22 cellular contexts compared by ENCODE assay signal in the genomic region with DNA sequence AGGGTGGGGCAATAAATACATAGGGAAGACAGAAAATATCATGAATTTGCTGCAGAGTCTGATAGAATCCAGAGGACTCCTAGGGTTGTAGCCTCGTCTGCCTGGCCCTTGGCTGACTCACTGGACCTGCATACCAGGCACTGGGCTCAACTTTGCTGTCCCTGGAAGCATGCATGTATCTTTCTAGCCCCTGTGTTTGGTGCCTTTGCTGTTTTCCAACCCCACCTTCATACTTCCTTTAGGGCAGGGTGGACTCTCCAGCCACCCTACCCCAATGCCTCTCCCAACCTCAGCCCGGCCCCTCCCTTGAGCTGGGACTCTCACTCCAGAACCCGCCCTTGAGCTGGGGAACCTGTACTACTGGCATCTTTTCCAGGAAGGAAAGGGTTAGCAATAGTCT. TPM values are rescaled to one million over a fixed set of nuclear protein-coding genes. Genes with fewer than 3 reads are reported as not detected.
DNase-seq lines count a peak whose midpoint lies in the region; ATAC-seq, FAIRE-seq and TF ChIP-seq lines count a peak whose summit lies in the region.
"Had no signal": no experiment of that assay in that cellular context is flagged by ENCODE, and none has a peak within 500 bp of the region (broad histone marks: within the 10 kb centered on the region; RNA-seq: fewer than 3 reads in every experiment).

No MANE protein-coding gene starts in this region.

- TF ChIP-seq RAD21 in A549 (conservative IDR thresholded peaks at IDR 0.05 in 1 of 2, IDR thresholded peaks at IDR 0.05 in 1 of 2) = no peak

- CTCF ChIA-PET in A549 (lab: Yijun Ruan, JAX) = interaction anchor here (0.7 to 2.6 kb wide), 5 partner anchors 68 to 887 kb away, joined by 3 to 7 read pairs (median 4); no protein-coding TSS in a partner anchor

- H3K9me3 ChIP-seq in A549 (no peaks in the 10 kb centered on the region), HUES64 (ENCODE audit: insufficient read depth, low read depth, low read length) (no peaks in the 10 kb centered on the region), ectodermal cell (ENCODE audit: control insufficient read depth, low read length) (no peaks in the 10 kb centered on the region), mucosa of descending colon (no peaks in the 10 kb centered on the region), right atrium auricular region (no peaks in the 10 kb centered on the region)
- H3K9me3 ChIP-seq: HAP-1 had no signal

- H3K9ac ChIP-seq in HUES64 (ENCODE audit: low read depth, low read length) = no peak overlapping the region

- H3K4me3 ChIP-seq in A549 (no peak overlapping the region), HUES64 (ENCODE audit: low read length) (peak overlapping the region; percentile 56; the same call in 1 of the 2 replicates), ectodermal cell (ENCODE audit: insufficient read depth, low read depth, low read length) (no peak overlapping the region), mucosa of descending colon (no peak overlapping the region), right atrium auricular region (no peak overlapping the region)
- H3K4me3 ChIP-seq: dorsolateral prefrontal cortex, HAP-1 had no signal

- H3K27me3 ChIP-seq in HUES64 (ENCODE audit: insufficient read depth, low read length) = no peaks in the 10 kb centered on the region
- no peaks in the 10 kb centered on the region for H3K27me3 ChIP-seq in ectodermal cell (ENCODE audit: control insufficient read depth, insufficient read depth, low read length, poor library complexity, severe bottlenecking)
- no peaks in the 10 kb centered on the region for H3K27me3 ChIP-seq in right atrium auricular region
- H3K27me3 ChIP-seq: dorsolateral prefrontal cortex had no signal

- no peak overlapping the region for H3K4me2 ChIP-seq in A549

- no peaks in the 10 kb centered on the region for H3K4me1 ChIP-seq in A549
- peaks cover 16% of the 10 kb centered on the region; the same call in 1 of the 2 replicates for H3K4me1 ChIP-seq in HUES64 (ENCODE audit: insufficient read depth, low read length)
- peaks cover 33% of the 10 kb centered on the region for H3K4me1 ChIP-seq in ectodermal cell (ENCODE audit: control insufficient read depth, insufficient read depth, low read length)
- H3K4me1 ChIP-seq in mucosa of descending colon (ENCODE audit: low read depth) = peaks cover 3% of the 10 kb centered on the region
- no peaks in the 10 kb centered on the region for H3K4me1 ChIP-seq in right atrium auricular region
- H3K4me1 ChIP-seq: HAP-1 had no signal

- POLR2A ChIA-PET in A549 (lab: Yijun Ruan, JAX) = no interaction called here

- 78% methylated on average over 3 of the region's 3 CpGs for WGBS in A549 (ENCODE audit: missing lambda C conversion rate)
- WGBS in HUES64 = 67% methylated on average over 3 of the region's 3 CpGs
- 84 to 87% methylated on average over 3 of the region's 3 CpGs for WGBS in ectodermal cell, 2 experiments

- TF ChIP-seq EP300 in A549 (IDR thresholded peaks at IDR 0.05) = no peak

- intact Hi-C loops in mucosa of descending colon (cut with DNase I, micrococcal nuclease) = no loop called here

- TF ChIP-seq POLR2A in A549 (IDR thresholded peaks at IDR 0.05; ENCODE audit: low read length) = no peak

- H3K36me3 ChIP-seq in HUES64 (ENCODE audit: insufficient read depth, low read length) (peaks cover 10% of the 10 kb centered on the region), ectodermal cell (ENCODE audit: control insufficient read depth, insufficient read depth, low read length) (no peaks in the 10 kb centered on the region), mucosa of descending colon (ENCODE audit: low read depth) (no peaks in the 10 kb centered on the region), right atrium auricular region (no peaks in the 10 kb centered on the region)

- peak; percentile 30; a peak in 2 of 6 replicates for ATAC-seq in A549
- ATAC-seq in mucosa of descending colon = peak; percentile 68
- ATAC-seq in GM18867 (IDR thresholded peaks at IDR 0.05; ENCODE audit: unreplicated experiment) = no peak
- ATAC-seq: naive thymus-derived CD8-positive, alpha-beta T cell; sciatic nerve had no signal

- DNase-seq in A549 (ENCODE audit: low read depth in 1 of 2, low spot score in 1 of 2) (no peak), mucosa of descending colon (peak; percentile 62 to 74 (median 72)), right atrium auricular region (ENCODE audit: low spot score) (no peak), NCI-H2107 (lab: John Stamatoyannopoulos, UW) (no peak), NCI-H2171 (lab: John Stamatoyannopoulos, UW) (no peak)
- DNase-seq: activated CD4-positive, alpha-beta T cell treated with anti-CD3 and anti-CD28 coated beads, Interleukin-2, amount 10 ng/mL, durations not matched to agents 7 days and 5 days; aorta; dorsolateral prefrontal cortex; naive thymus-derived CD8-positive, alpha-beta T cell; NCI-H2029 treated with DMSO at 0.1 percent for 48 hours; NCI-H82; Right ventricle myocardium superior; stimulated activated naive CD4-positive, alpha-beta T cell treated with Interleukin-2 at 50 U/mL for 16 hours; T-helper 9 cell had no signal

- no peak overlapping the region for H3K27ac ChIP-seq in A549
- H3K27ac ChIP-seq in HUES64 (ENCODE audit: low read depth, low read length) = no peak overlapping the region
- peak overlapping the region; percentile 16 for H3K27ac ChIP-seq in ectodermal cell (ENCODE audit: insufficient read depth, low read depth, low read length, poor library complexity, severe bottlenecking)
- no peak overlapping the region for H3K27ac ChIP-seq in right atrium auricular region
- H3K27ac ChIP-seq: dorsolateral prefrontal cortex had no signal

- TF ChIP-seq CTCF in A549 (IDR thresholded peaks at IDR 0.05) (no peak), mucosa of descending colon (IDR thresholded peaks at IDR 0.05) (no peak), right atrium auricular region (IDR thresholded peaks at IDR 0.05) (no peak)

- no peak for FAIRE-seq in A549 (lab: Jason Lieb, UNC)
- FAIRE-seq: A204.1, islet of Langerhans had no signal

RNA-seq across cellular contexts. Expression of a gene that starts 1.2 kb away (rescaled TPM):
- polyA plus RNA-seq in A549 (2011; rRNA removed) (0.11 TPM in 1 of 2 replicates, not detected in the other), A549 (2017; fragmentation: RNase III; extraction: RNeasy Plus Mini Kit Qiagen cat#74134 plus additional on column Dnase treatment) (not detected in 3 replicates)
- 0.10 and 0.34 TPM in 2 replicates for polyA plus RNA-seq in A549 (2012; cell fraction: cytosol; rRNA removed)
- polyA plus RNA-seq in A549 (2012; cell fraction: nucleus; rRNA removed) = 0.40 and 0.49 TPM in 2 replicates
- polyA minus RNA-seq in A549 (2011; rRNA and poly(A)+ RNA removed) = not detected in 2 replicates
- polyA plus RNA-seq in HUES64 (2013, experiment 1 of 2) = 17.1 TPM
- 21.3 TPM for polyA plus RNA-seq in HUES64 (2013, experiment 2 of 2)
- polyA plus RNA-seq in ectodermal cell (2013, experiment 1 of 4) = 7.1 TPM
- 7.4 TPM for polyA plus RNA-seq in ectodermal cell (2013, experiment 2 of 4)
- 7.5 TPM for polyA plus RNA-seq in ectodermal cell (2013, experiment 3 of 4)
- 6.5 TPM for polyA plus RNA-seq in ectodermal cell (2013, experiment 4 of 4)
- total RNA-seq in mucosa of descending colon (100 to 1,000 TPM in 2 of 3 donors, 10 to 100 TPM in 1; 85.1 to 242 (median 158) TPM), right atrium auricular region (under 1 TPM in 1 of 2 donors, not detected in 1; 0.98 TPM)
- total RNA-seq: aorta, LHCN-M2, Right ventricle myocardium superior, sciatic nerve had no signal

RNA-seq across cellular contexts. Expression of a gene that starts 7.6 kb away (rescaled TPM):
- polyA plus RNA-seq in A549 (2011; rRNA removed) (63.0 and 71.4 TPM in 2 replicates), A549 (2017; fragmentation: RNase III; extraction: RNeasy Plus Mini Kit Qiagen cat#74134 plus additional on column Dnase treatment) (151 to 171 TPM (median 166 TPM) in 3 replicates)
- polyA plus RNA-seq in A549 (2012; cell fraction: cytosol; rRNA removed) = 203 and 211 TPM in 2 replicates
- 78.2 and 83.5 TPM in 2 replicates for polyA plus RNA-seq in A549 (2012; cell fraction: nucleus; rRNA removed)
- polyA minus RNA-seq in A549 (2011; rRNA and poly(A)+ RNA removed) = 47.1 and 58.2 TPM in 2 replicates
- 66.4 TPM for polyA plus RNA-seq in HUES64 (2013, experiment 1 of 2)
- polyA plus RNA-seq in HUES64 (2013, experiment 2 of 2) = 72.2 TPM
- 89.9 TPM for polyA plus RNA-seq in ectodermal cell (2013, experiment 1 of 4)
- 84.4 TPM for polyA plus RNA-seq in ectodermal cell (2013, experiment 2 of 4)
- polyA plus RNA-seq in ectodermal cell (2013, experiment 3 of 4) = 96.6 TPM
- polyA plus RNA-seq in ectodermal cell (2013, experiment 4 of 4) = 105 TPM
- total RNA-seq in mucosa of descending colon (10 to 100 TPM; 49.8 to 73.4 (median 60.7) TPM), right atrium auricular region (10 to 100 TPM; 46.1 to 50.7 TPM)

RNA-seq across cellular contexts. Expression of a gene that starts 8.6 kb away (rescaled TPM):
- polyA plus RNA-seq in A549 (2011; rRNA removed) (42.0 and 47.6 TPM in 2 replicates), A549 (2017; fragmentation: RNase III; extraction: RNeasy Plus Mini Kit Qiagen cat#74134 plus additional on column Dnase treatment) (36.5 to 39.1 TPM (median 38.2 TPM) in 3 replicates)
- polyA plus RNA-seq in A549 (2012; cell fraction: cytosol; rRNA removed) = 35.5 and 45.0 TPM in 2 replicates
- polyA plus RNA-seq in A549 (2012; cell fraction: nucleus; rRNA removed) = 58.9 and 60.0 TPM in 2 replicates
- polyA minus RNA-seq in A549 (2011; rRNA and poly(A)+ RNA removed) = 57.8 TPM in 2 replicates
- polyA plus RNA-seq in HUES64 (2013, experiment 1 of 2) = 41.6 TPM
- 41.3 TPM for polyA plus RNA-seq in HUES64 (2013, experiment 2 of 2)
- 95.8 TPM for polyA plus RNA-seq in ectodermal cell (2013, experiment 1 of 4)
- 88.1 TPM for polyA plus RNA-seq in ectodermal cell (2013, experiment 2 of 4)
- 66.5 TPM for polyA plus RNA-seq in ectodermal cell (2013, experiment 3 of 4)
- 76.3 TPM for polyA plus RNA-seq in ectodermal cell (2013, experiment 4 of 4)
- total RNA-seq in mucosa of descending colon (10 to 100 TPM; 23.7 to 36.9 (median 23.9) TPM), right atrium auricular region (10 to 100 TPM; 14.6 to 25.9 TPM)

RNA-seq across cellular contexts. Expression of a gene that starts 20.1 kb away (rescaled TPM):
- polyA plus RNA-seq in A549 (2011; rRNA removed) (1.8 and 2.4 TPM in 2 replicates), A549 (2017; fragmentation: RNase III; extraction: RNeasy Plus Mini Kit Qiagen cat#74134 plus additional on column Dnase treatment) (3.3 to 4.9 TPM (median 4.4 TPM) in 3 replicates)
- polyA plus RNA-seq in A549 (2012; cell fraction: cytosol; rRNA removed) = 3.2 and 3.9 TPM in 2 replicates
- 2.2 and 3.9 TPM in 2 replicates for polyA plus RNA-seq in A549 (2012; cell fraction: nucleus; rRNA removed)
- 2.4 and 2.8 TPM in 2 replicates for polyA minus RNA-seq in A549 (2011; rRNA and poly(A)+ RNA removed)
- 41.6 TPM for polyA plus RNA-seq in HUES64 (2013, experiment 1 of 2)
- 47.7 TPM for polyA plus RNA-seq in HUES64 (2013, experiment 2 of 2)
- polyA plus RNA-seq in ectodermal cell (2013, experiment 1 of 4) = 85.4 TPM
- polyA plus RNA-seq in ectodermal cell (2013, experiment 2 of 4) = 98.5 TPM
- polyA plus RNA-seq in ectodermal cell (2013, experiment 3 of 4) = 84.4 TPM
- 88.8 TPM for polyA plus RNA-seq in ectodermal cell (2013, experiment 4 of 4)
- total RNA-seq in mucosa of descending colon (1 to 10 TPM in 1 of 3 donors, under 1 TPM in 2; 0.32 to 2.5 (median 0.66) TPM), right atrium auricular region (under 1 TPM; 0.15 to 0.47 TPM)
- polyA plus RNA-seq: naive thymus-derived CD8-positive, alpha-beta T cell had no signal

RNA-seq across cellular contexts. Expression of a gene that starts 41.4 kb away (rescaled TPM):
- 382 and 581 TPM in 2 replicates for polyA plus RNA-seq in A549 (2011; rRNA removed)
- polyA plus RNA-seq in A549 (2012; cell fraction: cytosol; rRNA removed) = 298 and 314 TPM in 2 replicates
- polyA plus RNA-seq in A549 (2012; cell fraction: nucleus; rRNA removed) = 230 and 535 TPM in 2 replicates
- polyA plus RNA-seq in A549 (2017; fragmentation: RNase III; extraction: RNeasy Plus Mini Kit Qiagen cat#74134 plus additional on column Dnase treatment) = 255 to 266 TPM (median 261 TPM) in 3 replicates
- 225 and 325 TPM in 2 replicates for polyA minus RNA-seq in A549 (2011; rRNA and poly(A)+ RNA removed)
- 191 TPM for polyA plus RNA-seq in HUES64 (2013, experiment 1 of 2)
- polyA plus RNA-seq in HUES64 (2013, experiment 2 of 2) = 190 TPM
- polyA plus RNA-seq in ectodermal cell (2013, experiment 1 of 4) = 291 TPM
- 312 TPM for polyA plus RNA-seq in ectodermal cell (2013, experiment 2 of 4)
- 261 TPM for polyA plus RNA-seq in ectodermal cell (2013, experiment 3 of 4)
- 314 TPM for polyA plus RNA-seq in ectodermal cell (2013, experiment 4 of 4)
- 100 to 1,000 TPM; 144 to 203 (median 164) TPM for total RNA-seq in mucosa of descending colon
- total RNA-seq in right atrium auricular region = 100 to 1,000 TPM in 1 of 2 donors, 10 to 100 TPM in 1; 87.6 to 206 TPM

Comparison
In these comparisons a context has a peak if more than half of its experiments do, and no peak if none do; other contexts are left out.
1. DNase-seq: peak in mucosa of descending colon (3 of 3); none in A549 (0 of 2), right atrium auricular region (single experiment), NCI-H2107 (single experiment) and NCI-H2171 (single experiment).
2. RNA of a gene that starts 1.2 kb away (total RNA-seq): 85.1 to 242 TPM in mucosa of descending colon; 0.98 TPM in right atrium auricular region; every median in the first group is over 10 times any median in the second.